In the genomic region with DNA sequence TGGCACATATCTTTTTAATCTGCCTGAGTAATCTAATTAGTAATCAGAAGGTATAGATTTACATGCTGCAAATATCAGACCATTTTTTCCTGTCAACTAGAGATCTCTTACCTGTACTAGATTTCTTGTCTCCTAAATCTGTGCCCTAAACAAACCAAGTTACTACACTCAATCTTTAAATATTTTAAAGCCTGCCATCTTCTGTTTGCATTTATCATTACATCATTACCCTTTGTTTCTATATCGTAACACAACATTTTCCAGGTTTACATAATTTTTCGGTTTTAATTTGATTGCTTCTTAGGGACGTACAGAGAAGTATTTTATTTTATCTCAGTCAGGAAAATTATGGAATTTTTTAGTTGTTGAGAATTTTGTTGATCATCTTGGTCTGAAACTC, we compare ENCODE assay signal across 1 cellular context.
TF ChIP-seq lines count a peak whose summit lies in the region.

No MANE protein-coding gene starts in this region.

TF ChIP-seq in GM12878, 131 proteins besides CTCF, POLR2A, EP300 and RAD21 (continued from another document):
- TF ChIP-seq ZNF217 (IDR thresholded peaks at IDR 0.05), result no peak
- no peak for TF ChIP-seq JUNB (IDR thresholded peaks at IDR 0.05)
- TF ChIP-seq MLLT1 (IDR thresholded peaks at IDR 0.05), result no peak
- TF ChIP-seq E2F4 (IDR thresholded peaks at IDR 0.05; ENCODE audit: low read depth, low read length), result no peak
- TF ChIP-seq POLR2AphosphoS2 (IDR thresholded peaks at IDR 0.05; ENCODE audit: low read depth, low read length), result no peak
- TF ChIP-seq E2F8 (IDR thresholded peaks at IDR 0.05; ENCODE audit: low read depth, partially characterized antibody), result no peak
- TF ChIP-seq POLR2AphosphoS5 (IDR thresholded peaks at IDR 0.05; ENCODE audit: low read length), result no peak
